ENCODE assay signal across 21 cellular contexts in the genomic region with DNA sequence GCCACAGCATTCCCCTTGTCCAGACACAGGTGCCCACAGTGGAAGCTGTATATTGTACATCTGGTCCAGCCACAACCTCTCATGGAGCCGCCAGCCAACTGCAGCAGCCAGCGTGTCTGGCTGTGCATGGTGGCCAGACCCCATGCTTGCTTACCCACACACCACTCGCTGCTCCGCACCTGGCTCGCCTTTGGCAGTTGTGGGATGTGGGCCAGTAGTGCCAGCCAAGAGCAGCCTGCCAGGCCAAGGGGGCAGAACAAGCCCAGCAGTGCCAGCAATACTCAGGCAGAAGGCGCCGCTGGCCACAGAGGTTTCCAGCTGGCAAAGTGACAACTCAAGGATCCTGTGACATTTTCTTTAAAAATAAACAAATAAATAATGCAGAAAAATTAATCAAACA. TPM values are rescaled to one million over a fixed set of nuclear protein-coding genes. Genes with fewer than 3 reads are reported as not detected.
DNase-seq lines count a peak whose midpoint lies in the region; ATAC-seq, FAIRE-seq and TF ChIP-seq lines count a peak whose summit lies in the region.
"Had no signal": no experiment of that assay in that cellular context is flagged by ENCODE, and none has a peak within 500 bp of the region (broad histone marks: within the 10 kb centered on the region; RNA-seq: fewer than 3 reads in every experiment).

No MANE protein-coding gene starts in this region.

- H3K4me3 Mint-ChIP-seq in stimulated activated effector memory CD8-positive, alpha-beta T cell treated with anti-CD3 and anti-CD28 coated beads, Interleukin-12 subunit alpha, Interleukin-12 subunit beta, amount 100 ng/mL, for 72 hours: no peak overlapping the region
- H3K4me3 Mint-ChIP-seq: activated naive CD4-positive, alpha-beta T cell treated with anti-CD3 and anti-CD28 coated beads for 36 hours; CD8-positive, alpha-beta memory T cell had no signal

- H2BK5ac ChIP-seq in mesenchymal stem cell (ENCODE audit: low read depth, low read length, poor library complexity, severe bottlenecking): no peak overlapping the region

- no peak overlapping the region for H4K8ac ChIP-seq in mesenchymal stem cell (ENCODE audit: low read length)

- peaks cover 7% of the 10 kb centered on the region for H3K4me1 Mint-ChIP-seq in stimulated activated effector memory CD8-positive, alpha-beta T cell treated with anti-CD3 and anti-CD28 coated beads, Interleukin-12 subunit alpha, Interleukin-12 subunit beta, amount 100 ng/mL, for 72 hours

- H3K27ac ChIP-seq in right lobe of liver: no peak overlapping the region
- H3K27ac ChIP-seq in HepG2 (ENCODE audit: extremely low read length, insufficient read depth, low read length): no peak overlapping the region
- H3K27ac ChIP-seq in mesenchymal stem cell (ENCODE audit: low read length, poor library complexity, severe bottlenecking): no peak overlapping the region
- H3K27ac ChIP-seq: A549, ovary had no signal

- in situ Hi-C loops in HepG2 (cut with HindIII; ENCODE audit: extremely low pct_ligation_motif_present, low pct_unique_long_range_greater_than_20kb): no loop called here

- POLR2A ChIA-PET in HepG2 (lab: Yijun Ruan, JAX): no interaction called here

- BruUV-seq in HepG2 (replicated peaks; lab: Mats Ljungman, UMichigan): no TSS peak

- H3K27me3 ChIP-seq in right lobe of liver (no peaks in the 10 kb centered on the region), HepG2 (ENCODE audit: control insufficient read depth in 1 of 2, insufficient read depth in 2 of 2, low read length in 2 of 2) (peaks cover 0 to 20% of the 10 kb centered on the region in 2 experiments; a peak in 1 of 5 replicates), mesenchymal stem cell (ENCODE audit: control insufficient read depth in 1 of 2, insufficient read depth in 1 of 2, low read length in 2 of 2) (peaks cover 0 to 7% of the 10 kb centered on the region in 2 experiments)
- H3K27me3 ChIP-seq: ovary had no signal

- H3K23ac ChIP-seq in mesenchymal stem cell (ENCODE audit: low read length in 2 of 2): peak overlapping the region in 1 of 2 experiments; percentile 59

- H3K79me1 ChIP-seq in mesenchymal stem cell (replicated peaks; ENCODE audit: low read length, poor library complexity, severe bottlenecking): no peaks in the 10 kb centered on the region

- H2BK120ac ChIP-seq in mesenchymal stem cell (ENCODE audit: low read depth, low read length): no peak overlapping the region

- H2AFZ ChIP-seq in HepG2 (ENCODE audit: low read length) (no peak overlapping the region), mesenchymal stem cell (ENCODE audit: low read depth, low read length) (no peak overlapping the region)

- H2BK15ac ChIP-seq in mesenchymal stem cell (ENCODE audit: low read depth, poor library complexity, severe bottlenecking): no peak overlapping the region

- no peak for FAIRE-seq in HepG2 (lab: Jason Lieb, UNC)
- FAIRE-seq: A549, H1 had no signal

- peaks cover 0 to 6% (median 0%) of the 10 kb centered on the region in 4 donors for H3K4me1 ChIP-seq in right lobe of liver
- H3K4me1 ChIP-seq in HepG2 (ENCODE audit: insufficient read depth, low read length): no peaks in the 10 kb centered on the region
- H3K4me1 ChIP-seq in mesenchymal stem cell (ENCODE audit: control insufficient read depth, insufficient read depth, low read depth, low read length): peaks cover 3% of the 10 kb centered on the region
- H3K4me1 ChIP-seq: A549 had no signal

- peak overlapping the region; percentile 41 for H4K91ac ChIP-seq in mesenchymal stem cell (ENCODE audit: low read length)

- no peaks in the 10 kb centered on the region for H3K36me3 Mint-ChIP-seq in stimulated activated effector memory CD8-positive, alpha-beta T cell treated with anti-CD3 and anti-CD28 coated beads, Interleukin-12 subunit alpha, Interleukin-12 subunit beta, amount 100 ng/mL, for 72 hours

- H3K4me3 ChIP-seq in right lobe of liver: no peak overlapping the region
- H3K4me3 ChIP-seq in HepG2 (replicated peaks in 1 of 3; ENCODE audit: insufficient read depth in 1 of 3, low read depth in 2 of 3, low read length in 3 of 3): no peak overlapping the region
- H3K4me3 ChIP-seq in mesenchymal stem cell (ENCODE audit: insufficient read depth in 1 of 2, low read depth in 1 of 2, low read length in 2 of 2): peak overlapping the region in 1 of 2 experiments; percentile 14
- H3K4me3 ChIP-seq: A549, ovary had no signal

- TF ChIP-seq EP300 in HepG2 (IDR thresholded peaks at IDR 0.05; ENCODE audit: low read depth in 2 of 2, low read length in 2 of 2): no peak
- no peak for TF ChIP-seq EP300 in HepG2 (CRISPR knock-in tag; IDR thresholded peaks at IDR 0.05; ENCODE audit: borderline replicate concordance)

- H3K36me3 ChIP-seq in right lobe of liver (no peaks in the 10 kb centered on the region), HepG2 (replicated peaks in 1 of 2; ENCODE audit: control insufficient read depth in 1 of 2, insufficient read depth in 2 of 2, low read length in 2 of 2) (no peaks in the 10 kb centered on the region), mesenchymal stem cell (ENCODE audit: control insufficient read depth in 1 of 2, insufficient read depth in 2 of 2, low read depth in 1 of 2, low read length in 2 of 2) (no peaks in the 10 kb centered on the region)
- H3K36me3 ChIP-seq: ovary had no signal

- no peaks in the 10 kb centered on the region for H3K9me3 ChIP-seq in right lobe of liver
- no peaks in the 10 kb centered on the region for H3K9me3 ChIP-seq in HepG2 (ENCODE audit: low read length)
- H3K9me3 ChIP-seq in mesenchymal stem cell (ENCODE audit: control insufficient read depth, low read length): no peaks in the 10 kb centered on the region
- H3K9me3 ChIP-seq: A549, ovary had no signal

- H2AK5ac ChIP-seq in mesenchymal stem cell (ENCODE audit: low read length, severe bottlenecking): no peak overlapping the region

- H4K20me1 ChIP-seq in HepG2 (ENCODE audit: insufficient read depth, low read length): no peaks in the 10 kb centered on the region

- TF ChIP-seq CTCF in right lobe of liver (IDR thresholded peaks at IDR 0.05) (no peak), HepG2 (CRISPR knock-in tag; IDR thresholded peaks at IDR 0.05) (no peak)

- TF ChIP-seq RAD21 in HepG2 (CRISPR knock-in tag; IDR thresholded peaks at IDR 0.05): no peak

- H2BK12ac ChIP-seq in mesenchymal stem cell (ENCODE audit: low read length in 2 of 2): no peak overlapping the region

- TF ChIP-seq POLR2A in right lobe of liver (IDR thresholded peaks at IDR 0.05): no peak
- no peak for TF ChIP-seq POLR2A in HepG2 (IDR thresholded peaks at IDR 0.05; ENCODE audit: insufficient read depth in 1 of 2, low read depth in 2 of 2, low read length in 2 of 2)

- 27% methylated on average over 6 of the region's 7 CpGs for WGBS in right lobe of liver (ENCODE audit: insufficient coverage, low coverage, low lambda C conversion rate, missing lambda C conversion rate)
- 96% methylated on average over 2 of the region's 7 CpGs for WGBS in HepG2 (ENCODE audit: low lambda C conversion rate)
- 86% methylated on average over 5 of the region's 7 CpGs for WGBS in mesenchymal stem cell

- H3K4me2 ChIP-seq in HepG2 (ENCODE audit: low read depth, low read length) (no peak overlapping the region), mesenchymal stem cell (ENCODE audit: low read length, poor library complexity, severe bottlenecking) (no peak overlapping the region)
- H3K4me2 ChIP-seq: A549 had no signal

- no peak overlapping the region for H3K14ac ChIP-seq in mesenchymal stem cell (ENCODE audit: low read length in 2 of 2)

- ATAC-seq in right lobe of liver: peak; percentile 70 to 96 (median 91)
- no peak for ATAC-seq in HepG2
- ATAC-seq in GM19328 (IDR thresholded peaks at IDR 0.05; ENCODE audit: unreplicated experiment): no peak
- ATAC-seq in HG02642 (IDR thresholded peaks at IDR 0.05; ENCODE audit: poor library complexity, unreplicated experiment): no peak
- no peak for ATAC-seq in stimulated activated effector memory CD8-positive, alpha-beta T cell treated with anti-CD3 and anti-CD28 coated beads, Interleukin-12 subunit alpha, Interleukin-12 subunit beta, amount 100 ng/mL, for 72 hours
- ATAC-seq: A549, PC-3 had no signal

- CTCF ChIA-PET in HepG2 (lab: Yijun Ruan, JAX; ENCODE audit: low intra/inter-chr PET ratio, low total read pairs): no interaction called here

- DNase-seq in right lobe of liver (peak; percentile 29 to 76 (median 75)), HepG2 (ENCODE audit: low spot score) (no peak), astrocyte of the hippocampus (ENCODE audit: low read depth, low spot score) (peak; percentile 51), mesenchymal stem cell (no peak), NCI-H226 (no peak)
- no peak for DNase-seq in stimulated activated effector memory CD8-positive, alpha-beta T cell treated with anti-CD3 and anti-CD28 coated beads, Interleukin-12 subunit alpha, Interleukin-12 subunit beta, amount 100 ng/mL, for 72 hours (ENCODE audit: low spot score in 2 of 2)
- DNase-seq: activated CD4-positive, alpha-beta T cell treated with anti-CD3 and anti-CD28 coated beads, Interleukin-2, amount 50 U/mL, for 1 hour; activated naive CD4-positive, alpha-beta T cell treated with anti-CD3 and anti-CD28 coated beads for 36 hours; activated T-cell treated with anti-CD3 and anti-CD28 coated beads for 4 hours; CD8-positive, alpha-beta memory T cell; KG1; NCI-H1417; NCI-H510A treated with DMSO at 0.1 percent for 48 hours; ovary; PC-3; stimulated activated CD4-positive, alpha-beta T cell treated with anti-CD3 and anti-CD28 coated beads, Interleukin-12 subunit alpha, Interleukin-12 subunit beta, amount 100 ng/mL, for 4 hours; stimulated activated naive CD4-positive, alpha-beta T cell had no signal

- H3K79me2 ChIP-seq in HepG2 (ENCODE audit: insufficient read depth, low read length): no peaks in the 10 kb centered on the region

- H3K27ac Mint-ChIP-seq in stimulated activated effector memory CD8-positive, alpha-beta T cell treated with anti-CD3 and anti-CD28 coated beads, Interleukin-12 subunit alpha, Interleukin-12 subunit beta, amount 100 ng/mL, for 72 hours: no peak overlapping the region
- H3K27ac Mint-ChIP-seq: activated naive CD4-positive, alpha-beta T cell treated with anti-CD3 and anti-CD28 coated beads for 36 hours had no signal

- intact Hi-C loops in right lobe of liver (cut with DNase I) (loop anchor here (10.0 kb wide), 2 partner anchors 296 to 306 kb away; no protein-coding TSS in a partner anchor), HepG2 (cut with micrococcal nuclease; ENCODE audit: unreplicated experiment) (no loop called here)

- no peak overlapping the region for H3K4ac ChIP-seq in mesenchymal stem cell (ENCODE audit: low read depth in 1 of 2, low read length in 2 of 2)

- H3K18ac ChIP-seq in mesenchymal stem cell (ENCODE audit: low read depth in 1 of 2, low read length in 2 of 2): no peak overlapping the region

- H3K9me3 Mint-ChIP-seq in stimulated activated effector memory CD8-positive, alpha-beta T cell treated with anti-CD3 and anti-CD28 coated beads, Interleukin-12 subunit alpha, Interleukin-12 subunit beta, amount 100 ng/mL, for 72 hours: no peaks in the 10 kb centered on the region
- H3K9me3 Mint-ChIP-seq: activated naive CD4-positive, alpha-beta T cell treated with anti-CD3 and anti-CD28 coated beads for 36 hours; CD8-positive, alpha-beta memory T cell had no signal

- H3K9ac ChIP-seq in HepG2 (ENCODE audit: insufficient read depth, low read depth, low read length) (no peak overlapping the region), mesenchymal stem cell (ENCODE audit: low read length) (no peak overlapping the region)

RNA-seq across cellular contexts. Expression of a gene that starts 11.7 kb away (rescaled TPM):
- total RNA-seq in right lobe of liver (1 to 10 TPM; 2.0 to 5.1 (median 4.3) TPM), HepG2 (2016; rRNA removed; fragmentation: Illumina TruSeq; extraction: Trizol) (25.1 and 31.2 TPM in 2 replicates)
- total RNA-seq in HepG2 (2016; cell fraction: cytosol; rRNA removed; fragmentation: Illumina TruSeq; extraction: Trizol; ENCODE audit: low read depth): 27.6 and 31.4 TPM in 2 replicates
- total RNA-seq in HepG2 (2016; cell fraction: insoluble cytoplasmic fraction; rRNA removed; fragmentation: Illumina TruSeq; extraction: Trizol): 23.7 and 29.6 TPM in 2 replicates
- 48.4 and 50.6 TPM in 2 replicates for total RNA-seq in HepG2 (2016; cell fraction: membrane; rRNA removed; fragmentation: Illumina TruSeq; extraction: Trizol)
- total RNA-seq in HepG2 (2016; cell fraction: nucleus; rRNA removed; fragmentation: Illumina TruSeq; extraction: Trizol): 34.7 and 36.7 TPM in 2 replicates
- polyA plus RNA-seq in HepG2 (2011; rRNA removed): 16.8 and 25.1 TPM in 2 replicates
- 13.5 and 14.8 TPM in 2 replicates for polyA plus RNA-seq in HepG2 (2011; cell fraction: cytosol; rRNA removed)
- 18.5 and 23.0 TPM in 2 replicates for polyA plus RNA-seq in HepG2 (2011; cell fraction: nucleus; rRNA removed)
- 16.1 and 18.1 TPM in 2 replicates for polyA plus RNA-seq in HepG2 (2012)
- 30.0 and 41.0 TPM in 2 replicates for polyA plus RNA-seq in HepG2 (2016; cell fraction: cytosol; fragmentation: Illumina TruSeq; extraction: Trizol; ENCODE audit: low read depth)
- 29.9 and 30.3 TPM in 2 replicates for polyA plus RNA-seq in HepG2 (2016; cell fraction: insoluble cytoplasmic fraction; fragmentation: Illumina TruSeq; extraction: Trizol; ENCODE audit: low read depth)
- 49.3 and 51.1 TPM in 2 replicates for polyA plus RNA-seq in HepG2 (2016; cell fraction: membrane; fragmentation: Illumina TruSeq; extraction: Trizol; ENCODE audit: low read depth)
- polyA plus RNA-seq in HepG2 (2016; cell fraction: nucleus; fragmentation: Illumina TruSeq; extraction: Trizol; ENCODE audit: insufficient read depth, low read depth): 42.4 and 44.5 TPM in 2 replicates
- 12.0 and 41.0 TPM in 2 replicates for polyA minus RNA-seq in HepG2 (2011; rRNA and poly(A)+ RNA removed; ENCODE audit: low replicate concordance)
- 3.5 and 7.8 TPM in 2 replicates for polyA minus RNA-seq in HepG2 (2011; cell fraction: cytosol; rRNA and poly(A)+ RNA removed)
- polyA minus RNA-seq in HepG2 (2011; cell fraction: nucleus; rRNA and poly(A)+ RNA removed): 28.8 and 38.5 TPM in 2 replicates
- 32.0 TPM for polyA plus RNA-seq in mesenchymal stem cell (2013, experiment 1 of 2)
- 34.5 TPM for polyA plus RNA-seq in mesenchymal stem cell (2013, experiment 2 of 2)

Comparison
In these comparisons a context has a peak if more than half of its experiments do, and no peak if none do; other contexts are left out.
1. ATAC-seq: peak in right lobe of liver (4 of 4); none in HepG2 (single experiment), GM19328 (single experiment), HG02642 (single experiment) and stimulated activated effector memory CD8-positive, alpha-beta T cell treated with anti-CD3 and anti-CD28 coated beads, Interleukin-12 subunit alpha, Interleukin-12 subunit beta, amount 100 ng/mL, for 72 hours (single experiment).
2. DNase-seq: peak in right lobe of liver (3 of 3) and astrocyte of the hippocampus (single experiment); none in HepG2 (single experiment), mesenchymal stem cell (single experiment), NCI-H226 (single experiment) and stimulated activated effector memory CD8-positive, alpha-beta T cell treated with anti-CD3 and anti-CD28 coated beads, Interleukin-12 subunit alpha, Interleukin-12 subunit beta, amount 100 ng/mL, for 72 hours (0 of 2).